ENCODE assay signal across 1 cellular context in the genomic region with DNA sequence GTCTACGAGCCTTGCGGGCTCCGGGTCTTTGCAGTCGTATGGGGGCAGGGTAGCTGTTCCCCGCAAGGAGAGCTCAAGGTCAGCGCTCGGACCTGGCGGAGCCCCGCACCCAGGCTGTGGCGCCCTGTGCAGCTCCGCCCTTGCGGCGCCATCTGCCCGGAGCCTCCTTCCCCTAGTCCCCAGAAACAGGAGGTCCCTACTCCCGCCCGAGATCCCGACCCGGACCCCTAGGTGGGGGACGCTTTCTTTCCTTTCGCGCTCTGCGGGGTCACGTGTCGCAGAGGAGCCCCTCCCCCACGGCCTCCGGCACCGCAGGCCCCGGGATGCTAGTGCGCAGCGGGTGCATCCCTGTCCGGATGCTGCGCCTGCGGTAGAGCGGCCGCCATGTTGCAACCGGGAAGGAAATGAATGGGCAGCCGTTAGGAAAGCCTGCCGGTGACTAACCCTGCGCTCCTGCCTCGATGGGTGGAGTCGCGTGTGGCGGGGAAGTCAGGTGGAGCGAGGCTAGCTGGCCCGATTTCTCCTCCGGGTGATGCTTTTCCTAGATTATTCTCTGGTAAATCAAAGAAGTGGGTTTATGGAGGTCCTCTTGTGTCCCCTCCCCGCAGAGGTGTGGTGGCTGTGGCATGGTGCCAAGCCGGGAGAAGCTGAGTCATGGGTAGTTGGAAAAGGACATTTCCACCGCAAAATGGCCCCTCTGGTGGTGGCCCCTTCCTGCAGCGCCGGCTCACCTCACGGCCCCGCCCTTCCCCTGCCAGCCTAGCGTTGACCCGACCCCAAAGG.
TF ChIP-seq lines count a peak whose summit lies in the region.

No MANE protein-coding gene starts in this region.

TF ChIP-seq in HepG2, 621 proteins besides CTCF, POLR2A, EP300 and RAD21 (continued from another document and continues in another):
- TF ChIP-seq, protein P1, sequence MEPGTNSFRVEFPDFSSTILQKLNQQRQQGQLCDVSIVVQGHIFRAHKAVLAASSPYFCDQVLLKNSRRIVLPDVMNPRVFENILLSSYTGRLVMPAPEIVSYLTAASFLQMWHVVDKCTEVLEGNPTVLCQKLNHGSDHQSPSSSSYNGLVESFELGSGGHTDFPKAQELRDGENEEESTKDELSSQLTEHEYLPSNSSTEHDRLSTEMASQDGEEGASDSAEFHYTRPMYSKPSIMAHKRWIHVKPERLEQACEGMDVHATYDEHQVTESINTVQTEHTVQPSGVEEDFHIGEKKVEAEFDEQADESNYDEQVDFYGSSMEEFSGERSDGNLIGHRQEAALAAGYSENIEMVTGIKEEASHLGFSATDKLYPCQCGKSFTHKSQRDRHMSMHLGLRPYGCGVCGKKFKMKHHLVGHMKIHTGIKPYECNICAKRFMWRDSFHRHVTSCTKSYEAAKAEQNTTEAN (CRISPR knock-in tag; conservative IDR thresholded peaks at IDR 0.05) = no peak
- TF ChIP-seq, protein P2, sequence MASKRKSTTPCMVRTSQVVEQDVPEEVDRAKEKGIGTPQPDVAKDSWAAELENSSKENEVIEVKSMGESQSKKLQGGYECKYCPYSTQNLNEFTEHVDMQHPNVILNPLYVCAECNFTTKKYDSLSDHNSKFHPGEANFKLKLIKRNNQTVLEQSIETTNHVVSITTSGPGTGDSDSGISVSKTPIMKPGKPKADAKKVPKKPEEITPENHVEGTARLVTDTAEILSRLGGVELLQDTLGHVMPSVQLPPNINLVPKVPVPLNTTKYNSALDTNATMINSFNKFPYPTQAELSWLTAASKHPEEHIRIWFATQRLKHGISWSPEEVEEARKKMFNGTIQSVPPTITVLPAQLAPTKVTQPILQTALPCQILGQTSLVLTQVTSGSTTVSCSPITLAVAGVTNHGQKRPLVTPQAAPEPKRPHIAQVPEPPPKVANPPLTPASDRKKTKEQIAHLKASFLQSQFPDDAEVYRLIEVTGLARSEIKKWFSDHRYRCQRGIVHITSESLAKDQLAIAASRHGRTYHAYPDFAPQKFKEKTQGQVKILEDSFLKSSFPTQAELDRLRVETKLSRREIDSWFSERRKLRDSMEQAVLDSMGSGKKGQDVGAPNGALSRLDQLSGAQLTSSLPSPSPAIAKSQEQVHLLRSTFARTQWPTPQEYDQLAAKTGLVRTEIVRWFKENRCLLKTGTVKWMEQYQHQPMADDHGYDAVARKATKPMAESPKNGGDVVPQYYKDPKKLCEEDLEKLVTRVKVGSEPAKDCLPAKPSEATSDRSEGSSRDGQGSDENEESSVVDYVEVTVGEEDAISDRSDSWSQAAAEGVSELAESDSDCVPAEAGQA (IDR thresholded peaks at IDR 0.05; ENCODE audit: low read depth) = no peak
- TF ChIP-seq, protein P2 (CRISPR knock-in tag; IDR thresholded peaks at IDR 0.05; ENCODE audit: borderline replicate concordance) = no peak
- TF ChIP-seq, protein P3, sequence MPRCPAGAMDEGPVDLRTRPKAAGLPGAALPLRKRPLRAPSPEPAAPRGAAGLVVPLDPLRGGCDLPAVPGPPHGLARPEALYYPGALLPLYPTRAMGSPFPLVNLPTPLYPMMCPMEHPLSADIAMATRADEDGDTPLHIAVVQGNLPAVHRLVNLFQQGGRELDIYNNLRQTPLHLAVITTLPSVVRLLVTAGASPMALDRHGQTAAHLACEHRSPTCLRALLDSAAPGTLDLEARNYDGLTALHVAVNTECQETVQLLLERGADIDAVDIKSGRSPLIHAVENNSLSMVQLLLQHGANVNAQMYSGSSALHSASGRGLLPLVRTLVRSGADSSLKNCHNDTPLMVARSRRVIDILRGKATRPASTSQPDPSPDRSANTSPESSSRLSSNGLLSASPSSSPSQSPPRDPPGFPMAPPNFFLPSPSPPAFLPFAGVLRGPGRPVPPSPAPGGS (CRISPR knock-in tag; IDR thresholded peaks at IDR 0.05) = no peak
- no peak; the same call in 1 of the 2 replicates for TF ChIP-seq ZBTB7B (CRISPR knock-in tag; IDR thresholded peaks at IDR 0.05)
- TF ChIP-seq, protein P4, sequence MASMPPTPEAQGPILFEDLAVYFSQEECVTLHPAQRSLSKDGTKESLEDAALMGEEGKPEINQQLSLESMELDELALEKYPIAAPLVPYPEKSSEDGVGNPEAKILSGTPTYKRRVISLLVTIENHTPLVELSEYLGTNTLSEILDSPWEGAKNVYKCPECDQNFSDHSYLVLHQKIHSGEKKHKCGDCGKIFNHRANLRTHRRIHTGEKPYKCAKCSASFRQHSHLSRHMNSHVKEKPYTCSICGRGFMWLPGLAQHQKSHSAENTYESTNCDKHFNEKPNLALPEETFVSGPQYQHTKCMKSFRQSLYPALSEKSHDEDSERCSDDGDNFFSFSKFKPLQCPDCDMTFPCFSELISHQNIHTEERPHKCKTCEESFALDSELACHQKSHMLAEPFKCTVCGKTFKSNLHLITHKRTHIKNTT (CRISPR knock-in tag; IDR thresholded peaks at IDR 0.05) = no peak
- TF ChIP-seq, protein P5, sequence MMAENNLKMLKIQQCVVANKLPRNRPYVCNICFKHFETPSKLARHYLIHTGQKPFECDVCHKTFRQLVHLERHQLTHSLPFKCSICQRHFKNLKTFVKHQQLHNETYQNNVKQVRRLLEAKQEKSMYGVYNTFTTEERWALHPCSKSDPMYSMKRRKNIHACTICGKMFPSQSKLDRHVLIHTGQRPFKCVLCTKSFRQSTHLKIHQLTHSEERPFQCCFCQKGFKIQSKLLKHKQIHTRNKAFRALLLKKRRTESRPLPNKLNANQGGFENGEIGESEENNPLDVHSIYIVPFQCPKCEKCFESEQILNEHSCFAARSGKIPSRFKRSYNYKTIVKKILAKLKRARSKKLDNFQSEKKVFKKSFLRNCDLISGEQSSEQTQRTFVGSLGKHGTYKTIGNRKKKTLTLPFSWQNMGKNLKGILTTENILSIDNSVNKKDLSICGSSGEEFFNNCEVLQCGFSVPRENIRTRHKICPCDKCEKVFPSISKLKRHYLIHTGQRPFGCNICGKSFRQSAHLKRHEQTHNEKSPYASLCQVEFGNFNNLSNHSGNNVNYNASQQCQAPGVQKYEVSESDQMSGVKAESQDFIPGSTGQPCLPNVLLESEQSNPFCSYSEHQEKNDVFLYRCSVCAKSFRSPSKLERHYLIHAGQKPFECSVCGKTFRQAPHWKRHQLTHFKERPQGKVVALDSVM (CRISPR knock-in tag; IDR thresholded peaks at IDR 0.05) = no peak
- no peak for TF ChIP-seq ZNF333 (CRISPR knock-in tag; IDR thresholded peaks at IDR 0.05; ENCODE audit: borderline replicate concordance)
- no peak for TF ChIP-seq ZNF550 (CRISPR knock-in tag; IDR thresholded peaks at IDR 0.05; ENCODE audit: borderline replicate concordance)
- TF ChIP-seq, protein P6, sequence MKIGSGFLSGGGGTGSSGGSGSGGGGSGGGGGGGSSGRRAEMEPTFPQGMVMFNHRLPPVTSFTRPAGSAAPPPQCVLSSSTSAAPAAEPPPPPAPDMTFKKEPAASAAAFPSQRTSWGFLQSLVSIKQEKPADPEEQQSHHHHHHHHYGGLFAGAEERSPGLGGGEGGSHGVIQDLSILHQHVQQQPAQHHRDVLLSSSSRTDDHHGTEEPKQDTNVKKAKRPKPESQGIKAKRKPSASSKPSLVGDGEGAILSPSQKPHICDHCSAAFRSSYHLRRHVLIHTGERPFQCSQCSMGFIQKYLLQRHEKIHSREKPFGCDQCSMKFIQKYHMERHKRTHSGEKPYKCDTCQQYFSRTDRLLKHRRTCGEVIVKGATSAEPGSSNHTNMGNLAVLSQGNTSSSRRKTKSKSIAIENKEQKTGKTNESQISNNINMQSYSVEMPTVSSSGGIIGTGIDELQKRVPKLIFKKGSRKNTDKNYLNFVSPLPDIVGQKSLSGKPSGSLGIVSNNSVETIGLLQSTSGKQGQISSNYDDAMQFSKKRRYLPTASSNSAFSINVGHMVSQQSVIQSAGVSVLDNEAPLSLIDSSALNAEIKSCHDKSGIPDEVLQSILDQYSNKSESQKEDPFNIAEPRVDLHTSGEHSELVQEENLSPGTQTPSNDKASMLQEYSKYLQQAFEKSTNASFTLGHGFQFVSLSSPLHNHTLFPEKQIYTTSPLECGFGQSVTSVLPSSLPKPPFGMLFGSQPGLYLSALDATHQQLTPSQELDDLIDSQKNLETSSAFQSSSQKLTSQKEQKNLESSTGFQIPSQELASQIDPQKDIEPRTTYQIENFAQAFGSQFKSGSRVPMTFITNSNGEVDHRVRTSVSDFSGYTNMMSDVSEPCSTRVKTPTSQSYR (CRISPR knock-in tag; IDR thresholded peaks at IDR 0.05; ENCODE audit: borderline replicate concordance) = peak; percentile 94
- TF ChIP-seq ZNF766 (CRISPR knock-in tag; IDR thresholded peaks at IDR 0.05; ENCODE audit: borderline replicate concordance) = 0 out of 2 replicates have a peak, but pooled peaks have one; percentile 21
- TF ChIP-seq, protein P7, sequence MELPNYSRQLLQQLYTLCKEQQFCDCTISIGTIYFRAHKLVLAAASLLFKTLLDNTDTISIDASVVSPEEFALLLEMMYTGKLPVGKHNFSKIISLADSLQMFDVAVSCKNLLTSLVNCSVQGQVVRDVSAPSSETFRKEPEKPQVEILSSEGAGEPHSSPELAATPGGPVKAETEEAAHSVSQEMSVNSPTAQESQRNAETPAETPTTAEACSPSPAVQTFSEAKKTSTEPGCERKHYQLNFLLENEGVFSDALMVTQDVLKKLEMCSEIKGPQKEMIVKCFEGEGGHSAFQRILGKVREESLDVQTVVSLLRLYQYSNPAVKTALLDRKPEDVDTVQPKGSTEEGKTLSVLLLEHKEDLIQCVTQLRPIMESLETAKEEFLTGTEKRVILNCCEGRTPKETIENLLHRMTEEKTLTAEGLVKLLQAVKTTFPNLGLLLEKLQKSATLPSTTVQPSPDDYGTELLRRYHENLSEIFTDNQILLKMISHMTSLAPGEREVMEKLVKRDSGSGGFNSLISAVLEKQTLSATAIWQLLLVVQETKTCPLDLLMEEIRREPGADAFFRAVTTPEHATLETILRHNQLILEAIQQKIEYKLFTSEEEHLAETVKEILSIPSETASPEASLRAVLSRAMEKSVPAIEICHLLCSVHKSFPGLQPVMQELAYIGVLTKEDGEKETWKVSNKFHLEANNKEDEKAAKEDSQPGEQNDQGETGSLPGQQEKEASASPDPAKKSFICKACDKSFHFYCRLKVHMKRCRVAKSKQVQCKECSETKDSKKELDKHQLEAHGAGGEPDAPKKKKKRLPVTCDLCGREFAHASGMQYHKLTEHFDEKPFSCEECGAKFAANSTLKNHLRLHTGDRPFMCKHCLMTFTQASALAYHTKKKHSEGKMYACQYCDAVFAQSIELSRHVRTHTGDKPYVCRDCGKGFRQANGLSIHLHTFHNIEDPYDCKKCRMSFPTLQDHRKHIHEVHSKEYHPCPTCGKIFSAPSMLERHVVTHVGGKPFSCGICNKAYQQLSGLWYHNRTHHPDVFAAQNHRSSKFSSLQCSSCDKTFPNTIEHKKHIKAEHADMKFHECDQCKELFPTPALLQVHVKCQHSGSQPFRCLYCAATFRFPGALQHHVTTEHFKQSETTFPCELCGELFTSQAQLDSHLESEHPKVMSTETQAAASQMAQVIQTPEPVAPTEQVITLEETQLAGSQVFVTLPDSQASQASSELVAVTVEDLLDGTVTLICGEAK (IDR thresholded peaks at IDR 0.05) = no peak
- TF ChIP-seq, protein P7 (CRISPR knock-in tag; IDR thresholded peaks at IDR 0.05) = no peak
- no peak for TF ChIP-seq ZNF251 (CRISPR knock-in tag; IDR thresholded peaks at IDR 0.05)
- no peak for TF ChIP-seq SYNCRIP (IDR thresholded peaks at IDR 0.05; ENCODE audit: insufficient read depth, low read depth, low read length)
- TF ChIP-seq, protein P8, sequence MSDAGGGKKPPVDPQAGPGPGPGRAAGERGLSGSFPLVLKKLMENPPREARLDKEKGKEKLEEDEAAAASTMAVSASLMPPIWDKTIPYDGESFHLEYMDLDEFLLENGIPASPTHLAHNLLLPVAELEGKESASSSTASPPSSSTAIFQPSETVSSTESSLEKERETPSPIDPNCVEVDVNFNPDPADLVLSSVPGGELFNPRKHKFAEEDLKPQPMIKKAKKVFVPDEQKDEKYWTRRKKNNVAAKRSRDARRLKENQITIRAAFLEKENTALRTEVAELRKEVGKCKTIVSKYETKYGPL (CRISPR knock-in tag; IDR thresholded peaks at IDR 0.05) = no peak
- TF ChIP-seq ZNF773 (CRISPR knock-in tag; IDR thresholded peaks at IDR 0.05; ENCODE audit: borderline replicate concordance) = no peak
- TF ChIP-seq TBP (CRISPR knock-in tag; IDR thresholded peaks at IDR 0.05) = no peak
- TF ChIP-seq MBD4 (IDR thresholded peaks at IDR 0.05; ENCODE audit: borderline replicate concordance, low read length) = no peak
- TF ChIP-seq STAG1 (CRISPR knock-in tag; IDR thresholded peaks at IDR 0.05) = no peak
- TF ChIP-seq ZNF7 (CRISPR knock-in tag; IDR thresholded peaks at IDR 0.05) = no peak
- no peak for TF ChIP-seq CENPX (CRISPR knock-in tag; IDR thresholded peaks at IDR 0.05)
- no peak for TF ChIP-seq ZNF652 (CRISPR knock-in tag; IDR thresholded peaks at IDR 0.05; ENCODE audit: borderline replicate concordance, low read depth)
- TF ChIP-seq TCF7L2 (IDR thresholded peaks at IDR 0.05; ENCODE audit: low read depth, low read length) = no peak
